ENCODE assay signal across 12 cellular contexts in genomic region chr1:36383240-36383639, GRCh38. TPM values are rescaled to one million over a fixed set of nuclear protein-coding genes. Genes with fewer than 3 reads are reported as not detected.
DNase-seq lines count a peak whose midpoint lies in the region; ATAC-seq and TF ChIP-seq lines count a peak whose summit lies in the region.
"Had no signal": no experiment of that assay in that cellular context is flagged by ENCODE, and none has a peak within 500 bp of the region (broad histone marks: within the 10 kb centered on the region; RNA-seq: fewer than 3 reads in every experiment).

No MANE protein-coding gene starts in this region.

- no peak for TF ChIP-seq CTCF in activated B cell treated with CpG ODN at 0.5 μM for 24 hours (IDR thresholded peaks at IDR 0.05)

- H3K4me1 Mint-ChIP-seq in activated T-cell treated with anti-CD3 and anti-CD28 coated beads, Interleukin-2, amount 50 U/mL, for 24 hours (ENCODE audit: low read depth), result peaks cover 75% of the 10 kb centered on the region
- H3K4me1 Mint-ChIP-seq in activated B cell treated with CpG ODN at 0.5 μM for 24 hours (peaks cover 83% of the 10 kb centered on the region), immature natural killer cell (peaks cover 66 to 85% of the 10 kb centered on the region in 2 donors)
- H3K4me1 Mint-ChIP-seq in stimulated activated naive B cell treated with anti-CD40 and anti-IgM and Interleukin-4, amounts not matched to agents 10 μg/mL and 1 μg/mL and 100 μg/mL, for 72 hours, result peaks cover 53 to 87% of the 10 kb centered on the region in 2 donors

- DNase-seq in activated T-cell treated with anti-CD3 and anti-CD28 coated beads, Interleukin-2, amount 50 U/mL, for 24 hours, result no peak
- no peak for DNase-seq in activated T-cell treated with anti-CD3 and anti-CD28 coated beads, Interleukin-2, amount 50 U/mL, for 48 hours
- DNase-seq in activated B cell treated with CpG ODN at 0.5 μM for 24 hours, result no peak
- no peak for DNase-seq in immature natural killer cell
- DNase-seq in stimulated activated naive B cell treated with anti-CD40 and anti-IgM and Interleukin-4, amounts not matched to agents 10 μg/mL and 1 μg/mL and 100 μg/mL, for 72 hours, result no peak
- DNase-seq in GF-D8 (lab: John Stamatoyannopoulos, UW), result no peak
- DNase-seq in central memory CD4-positive, alpha-beta T cell, result no peak
- DNase-seq: erythroblast, H7, islet precursor cell, NCI-H2227 treated with DMSO at 0.1 percent for 48 hours had no signal

- CTCF ChIA-PET in activated B cell treated with CpG ODN at 0.5 μM for 24 hours (lab: Charles Lee), result interaction anchor here (1.3 kb wide), 1 partner anchor 16 kb away, joined by 3 read pairs; no protein-coding TSS in a partner anchor

- intact Hi-C loops in activated B cell treated with CpG ODN at 0.5 μM for 24 hours (cut with micrococcal nuclease), result no loop called here

- no peaks in the 10 kb centered on the region for H3K27me3 Mint-ChIP-seq in activated T-cell treated with anti-CD3 and anti-CD28 coated beads, Interleukin-2, amount 50 U/mL, for 24 hours
- H3K27me3 Mint-ChIP-seq in activated B cell treated with CpG ODN at 0.5 μM for 24 hours (no peaks in the 10 kb centered on the region), immature natural killer cell (ENCODE audit: low read depth in 3 of 3) (peaks cover 10 to 21% (median 11%) of the 10 kb centered on the region in 3 donors)
- no peaks in the 10 kb centered on the region for H3K27me3 Mint-ChIP-seq in stimulated activated naive B cell treated with anti-CD40 and anti-IgM and Interleukin-4, amounts not matched to agents 10 μg/mL and 1 μg/mL and 100 μg/mL, for 72 hours

- ATAC-seq in activated B cell treated with CpG ODN at 0.5 μM for 24 hours (ENCODE audit: low read depth), result no peak
- no peak for ATAC-seq in stimulated activated naive B cell treated with anti-CD40 and anti-IgM and Interleukin-4, amounts not matched to agents 10 μg/mL and 1 μg/mL and 100 μg/mL, for 72 hours (replicated peaks)
- no peak for ATAC-seq in HG02763 (IDR thresholded peaks at IDR 0.05; ENCODE audit: unreplicated experiment)

- POLR2A ChIA-PET in activated B cell treated with CpG ODN at 0.5 μM for 24 hours (lab: Charles Lee), result interaction anchor here (1.0 to 2.2 kb wide), 2 partner anchors 14 to 233 kb away, joined by 3 to 5 read pairs; no protein-coding TSS in a partner anchor

- H3K27ac Mint-ChIP-seq in activated T-cell treated with anti-CD3 and anti-CD28 coated beads, Interleukin-2, amount 50 U/mL, for 24 hours, result peak overlapping the region; percentile 78
- peak overlapping the region; percentile 61 for H3K27ac Mint-ChIP-seq in activated B cell treated with CpG ODN at 0.5 μM for 24 hours
- peak overlapping the region; percentile 58 to 99 (median 96) for H3K27ac Mint-ChIP-seq in immature natural killer cell
- peak overlapping the region; percentile 63 for H3K27ac Mint-ChIP-seq in stimulated activated naive B cell treated with anti-CD40 and anti-IgM and Interleukin-4, amounts not matched to agents 10 μg/mL and 1 μg/mL and 100 μg/mL, for 72 hours

- no peaks in the 10 kb centered on the region for H3K9me3 Mint-ChIP-seq in activated T-cell treated with anti-CD3 and anti-CD28 coated beads, Interleukin-2, amount 50 U/mL, for 24 hours
- H3K9me3 Mint-ChIP-seq in activated B cell treated with CpG ODN at 0.5 μM for 24 hours (no peaks in the 10 kb centered on the region), immature natural killer cell (no peaks in the 10 kb centered on the region)
- H3K9me3 Mint-ChIP-seq in stimulated activated naive B cell treated with anti-CD40 and anti-IgM and Interleukin-4, amounts not matched to agents 10 μg/mL and 1 μg/mL and 100 μg/mL, for 72 hours, result no peaks in the 10 kb centered on the region

- H3K36me3 Mint-ChIP-seq in activated T-cell treated with anti-CD3 and anti-CD28 coated beads, Interleukin-2, amount 50 U/mL, for 24 hours (ENCODE audit: low read depth), result peaks cover 51% of the 10 kb centered on the region
- peaks cover 40% of the 10 kb centered on the region for H3K36me3 Mint-ChIP-seq in activated B cell treated with CpG ODN at 0.5 μM for 24 hours (ENCODE audit: low read depth)
- H3K36me3 Mint-ChIP-seq in immature natural killer cell, result no peaks in the 10 kb centered on the region
- peaks cover 3 to 21% of the 10 kb centered on the region in 2 donors for H3K36me3 Mint-ChIP-seq in stimulated activated naive B cell treated with anti-CD40 and anti-IgM and Interleukin-4, amounts not matched to agents 10 μg/mL and 1 μg/mL and 100 μg/mL, for 72 hours

- H3K4me3 Mint-ChIP-seq in activated T-cell treated with anti-CD3 and anti-CD28 coated beads, Interleukin-2, amount 50 U/mL, for 24 hours, result peak overlapping the region; percentile 54
- H3K4me3 Mint-ChIP-seq in activated B cell treated with CpG ODN at 0.5 μM for 24 hours, result peak overlapping the region; percentile 91
- peak overlapping the region in 3 of 5 donors; percentile 15 to 75 (median 70) for H3K4me3 Mint-ChIP-seq in immature natural killer cell
- H3K4me3 Mint-ChIP-seq in stimulated activated naive B cell treated with anti-CD40 and anti-IgM and Interleukin-4, amounts not matched to agents 10 μg/mL and 1 μg/mL and 100 μg/mL, for 72 hours, result no peak overlapping the region

RNA-seq across cellular contexts. Expression of gene STK40, which starts 2.5 kb away (rescaled TPM):
- 62.7 and 63.7 TPM in 2 replicates for total RNA-seq in activated B cell treated with CpG ODN at 0.5 μM for 24 hours
- polyA plus RNA-seq in immature natural killer cell, result 100 to 1,000 TPM in 1 of 3 donors, 10 to 100 TPM in 2; 43.3 to 101 (median 61.5) TPM

RNA-seq across cellular contexts. Expression of gene LSM10, which starts 14.5 kb away (rescaled TPM):
- 59.8 and 62.7 TPM in 2 replicates for total RNA-seq in activated B cell treated with CpG ODN at 0.5 μM for 24 hours
- polyA plus RNA-seq in immature natural killer cell, result 100 to 1,000 TPM; 156 to 181 (median 164) TPM

RNA-seq across cellular contexts. Expression of gene EVA1B, which starts 59.8 kb away (rescaled TPM):
- 1.2 and 1.3 TPM in 2 replicates for total RNA-seq in activated B cell treated with CpG ODN at 0.5 μM for 24 hours
- 10 to 100 TPM in 2 of 3 donors, 1 to 10 TPM in 1; 8.8 to 29.2 (median 11.1) TPM for polyA plus RNA-seq in immature natural killer cell

Comparison
In these comparisons a context has a peak if more than half of its experiments do, and no peak if none do; other contexts are left out.
1. H3K4me3 Mint-ChIP-seq: peak in activated T-cell treated with anti-CD3 and anti-CD28 coated beads, Interleukin-2, amount 50 U/mL, for 24 hours (single experiment), activated B cell treated with CpG ODN at 0.5 μM for 24 hours (single experiment) and immature natural killer cell (3 of 5); none in stimulated activated naive B cell treated with anti-CD40 and anti-IgM and Interleukin-4, amounts not matched to agents 10 μg/mL and 1 μg/mL and 100 μg/mL, for 72 hours (0 of 2).
2. Peak in every context shown above with its lines, with median percentiles within 50 percentile points of each other: H3K27ac Mint-ChIP-seq.